In the genomic region with DNA sequence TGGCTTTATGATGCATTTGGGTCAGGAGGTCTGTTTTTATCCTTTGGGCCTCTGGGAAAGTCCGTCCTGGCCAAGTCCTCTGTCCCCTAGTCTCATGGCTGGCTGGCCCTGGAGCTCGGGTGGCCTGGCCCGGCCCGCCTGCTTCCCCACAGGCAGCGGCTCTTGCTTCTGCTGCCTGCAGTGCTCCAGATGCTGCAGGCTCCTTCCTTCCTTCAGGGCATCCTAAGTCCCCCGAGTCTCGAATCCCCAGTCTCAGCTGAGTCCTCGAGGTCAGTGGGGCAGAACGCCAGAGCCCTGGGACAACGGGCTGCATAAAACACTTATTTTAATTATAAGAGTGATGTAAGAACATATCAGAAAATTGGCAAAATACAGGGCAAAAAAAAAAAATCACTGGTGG, we compare ENCODE assay signal across 23 cellular contexts.
"Had no signal": no experiment of that assay in that cellular context is flagged by ENCODE, and none has a peak within 500 bp of the region (broad histone marks: within the 10 kb centered on the region; RNA-seq: fewer than 3 reads in every experiment).

No MANE protein-coding gene starts in this region.

- ATAC-seq: activated CD8-positive, alpha-beta T cell treated with anti-CD3 and anti-CD28 coated beads, Interleukin-2, amount 10 ng/mL, durations not matched to agents 7 days and 5 days; body of pancreas; sciatic nerve; stimulated activated naive B cell treated with anti-CD40 and anti-IgM and Interleukin-4, amounts not matched to agents 10 μg/mL and 1 μg/mL and 100 μg/mL, for 72 hours had no signal

- H3K27ac ChIP-seq: body of pancreas, cardiac muscle cell, left ventricle myocardium inferior, uterus, WERI-Rb-1 had no signal

- H3K4me3 Mint-ChIP-seq: activated CD8-positive, alpha-beta T cell treated with anti-CD3 and anti-CD28 coated beads, Interleukin-2, amount 10 ng/mL, durations not matched to agents 7 days and 5 days; activated T-helper 1 cell treated with anti-CD3 and anti-CD28 coated beads, Interleukin-12 subunit alpha, Interleukin-12 subunit beta, Interleukin-2, Interleukin-4 antibody, amounts not matched to agents 30 ng/mL and 10 ng/mL and 1 ng/mL, durations not matched to agents 14 hours and 24 hours and 36 hours; T-helper 2 cell treated with Interferon-gamma antibody and Interleukin-4, amounts not matched to agents 5 μg/mL and 100 μg/mL, for 36 hours had no signal

- H3K27ac Mint-ChIP-seq: activated T-helper 1 cell treated with anti-CD3 and anti-CD28 coated beads, Interleukin-12 subunit alpha, Interleukin-12 subunit beta, Interleukin-2, Interleukin-4 antibody, amounts not matched to agents 30 ng/mL and 10 ng/mL and 1 ng/mL, durations not matched to agents 14 hours and 24 hours and 36 hours had no signal

- H3K9me3 Mint-ChIP-seq: activated naive CD4-positive, alpha-beta T cell treated with anti-CD3 and anti-CD28 coated beads, Interleukin-2, amount 50 U/mL, for 24 hours; activated T-helper 1 cell treated with anti-CD3 and anti-CD28 coated beads, Interleukin-12 subunit alpha, Interleukin-12 subunit beta, Interleukin-2, Interleukin-4 antibody, amounts not matched to agents 30 ng/mL and 10 ng/mL and 1 ng/mL, durations not matched to agents 14 hours and 24 hours and 36 hours; stimulated activated naive B cell treated with anti-CD40 and anti-IgM and Interleukin-4, amounts not matched to agents 10 μg/mL and 1 μg/mL and 100 μg/mL, for 72 hours; T-helper 2 cell treated with Interferon-gamma antibody and Interleukin-4, amounts not matched to agents 5 μg/mL and 100 μg/mL, for 36 hours had no signal

- DNase-seq: activated CD4-positive, alpha-beta T cell treated with anti-CD3 and anti-CD28 coated beads for 1 hour; activated CD4-positive, alpha-beta T cell treated with anti-CD3 and anti-CD28 coated beads, Interleukin-2, amount 50 U/mL, for 1 hour; activated CD8-positive, alpha-beta T cell treated with anti-CD3 and anti-CD28 coated beads, Interleukin-2, amount 10 ng/mL, durations not matched to agents 7 days and 5 days; activated gamma-delta T cell treated with Interleukin-2 at 50 U/mL for 16 hours; anterior cingulate cortex; body of pancreas; foreskin fibroblast; hippocampal formation; left ventricle myocardium inferior; midbrain; occipital lobe; posterior cingulate gyrus; small intestine; stimulated activated CD4-positive, alpha-beta T cell treated with anti-CD3 and anti-CD28 coated beads, Interleukin-2, amount 100 ng/mL, for 24 hours; stimulated activated naive B cell treated with anti-CD40 and anti-IgM and Interleukin-4, amounts not matched to agents 10 μg/mL and 1 μg/mL and 100 μg/mL, for 72 hours; trophoblast cell; uterus; WERI-Rb-1 had no signal

- H3K36me3 ChIP-seq: cardiac muscle cell, left ventricle myocardium inferior, uterus, WERI-Rb-1 had no signal

- H3K4me3 ChIP-seq: body of pancreas, cardiac muscle cell, left ventricle myocardium inferior, uterus had no signal

- H3K27me3 ChIP-seq: body of pancreas, cardiac muscle cell, uterus had no signal

- H3K27me3 Mint-ChIP-seq: activated naive CD4-positive, alpha-beta T cell treated with anti-CD3 and anti-CD28 coated beads, Interleukin-2, amount 50 U/mL, for 24 hours; stimulated activated naive B cell treated with anti-CD40 and anti-IgM and Interleukin-4, amounts not matched to agents 10 μg/mL and 1 μg/mL and 100 μg/mL, for 72 hours had no signal
